Comparison of ENCODE assay signal across 1 cellular context in the genomic region with DNA sequence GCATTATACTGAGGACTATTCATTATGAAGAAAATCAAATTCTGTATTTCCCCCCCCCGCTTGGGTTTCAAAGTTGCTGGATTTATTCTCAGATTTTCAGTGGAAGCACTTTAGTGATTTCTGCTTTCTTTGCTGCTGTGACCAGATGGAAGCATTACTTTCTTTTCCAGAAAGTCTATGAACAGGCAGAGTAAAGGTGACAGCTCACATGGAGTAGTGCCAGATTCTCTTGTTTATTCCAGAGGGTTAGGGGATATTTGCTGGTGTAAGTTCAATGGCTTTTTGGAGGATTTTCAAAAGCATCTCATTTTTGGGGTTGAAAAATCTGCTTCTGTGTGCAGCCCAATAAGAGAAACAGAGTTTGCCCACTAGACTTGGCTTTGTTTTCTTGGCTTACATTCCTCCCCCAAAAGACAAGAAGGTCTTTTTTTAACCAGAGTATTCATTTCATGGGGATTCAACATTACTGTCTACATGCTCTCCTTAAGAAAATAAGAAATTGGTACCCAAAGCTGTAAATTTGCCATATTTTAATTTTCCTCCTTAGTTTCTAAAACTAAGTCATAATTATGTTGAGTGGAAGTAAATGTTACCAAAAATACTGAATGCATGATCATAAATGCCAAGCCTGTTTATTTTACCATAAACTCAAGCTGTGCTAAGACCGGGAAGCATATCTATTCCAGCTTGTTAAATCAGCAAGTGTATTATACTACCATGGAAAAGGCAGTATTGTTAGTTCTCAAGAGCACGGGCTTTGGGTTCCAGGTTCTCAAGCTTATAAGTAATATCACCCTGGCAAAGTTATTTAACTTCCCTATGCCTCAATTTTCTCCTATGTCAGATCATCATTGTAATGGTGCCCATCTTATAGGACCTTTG.
TF ChIP-seq lines count a peak whose summit lies in the region.

No MANE protein-coding gene starts in this region.

TF ChIP-seq in HepG2, 621 proteins besides CTCF, POLR2A, EP300 and RAD21 (continued from another document):
- TF ChIP-seq, protein P1, sequence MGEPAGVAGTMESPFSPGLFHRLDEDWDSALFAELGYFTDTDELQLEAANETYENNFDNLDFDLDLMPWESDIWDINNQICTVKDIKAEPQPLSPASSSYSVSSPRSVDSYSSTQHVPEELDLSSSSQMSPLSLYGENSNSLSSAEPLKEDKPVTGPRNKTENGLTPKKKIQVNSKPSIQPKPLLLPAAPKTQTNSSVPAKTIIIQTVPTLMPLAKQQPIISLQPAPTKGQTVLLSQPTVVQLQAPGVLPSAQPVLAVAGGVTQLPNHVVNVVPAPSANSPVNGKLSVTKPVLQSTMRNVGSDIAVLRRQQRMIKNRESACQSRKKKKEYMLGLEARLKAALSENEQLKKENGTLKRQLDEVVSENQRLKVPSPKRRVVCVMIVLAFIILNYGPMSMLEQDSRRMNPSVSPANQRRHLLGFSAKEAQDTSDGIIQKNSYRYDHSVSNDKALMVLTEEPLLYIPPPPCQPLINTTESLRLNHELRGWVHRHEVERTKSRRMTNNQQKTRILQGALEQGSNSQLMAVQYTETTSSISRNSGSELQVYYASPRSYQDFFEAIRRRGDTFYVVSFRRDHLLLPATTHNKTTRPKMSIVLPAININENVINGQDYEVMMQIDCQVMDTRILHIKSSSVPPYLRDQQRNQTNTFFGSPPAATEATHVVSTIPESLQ (CRISPR knock-in tag; conservative IDR thresholded peaks at IDR 0.05) = no peak
- TF ChIP-seq, protein P2, sequence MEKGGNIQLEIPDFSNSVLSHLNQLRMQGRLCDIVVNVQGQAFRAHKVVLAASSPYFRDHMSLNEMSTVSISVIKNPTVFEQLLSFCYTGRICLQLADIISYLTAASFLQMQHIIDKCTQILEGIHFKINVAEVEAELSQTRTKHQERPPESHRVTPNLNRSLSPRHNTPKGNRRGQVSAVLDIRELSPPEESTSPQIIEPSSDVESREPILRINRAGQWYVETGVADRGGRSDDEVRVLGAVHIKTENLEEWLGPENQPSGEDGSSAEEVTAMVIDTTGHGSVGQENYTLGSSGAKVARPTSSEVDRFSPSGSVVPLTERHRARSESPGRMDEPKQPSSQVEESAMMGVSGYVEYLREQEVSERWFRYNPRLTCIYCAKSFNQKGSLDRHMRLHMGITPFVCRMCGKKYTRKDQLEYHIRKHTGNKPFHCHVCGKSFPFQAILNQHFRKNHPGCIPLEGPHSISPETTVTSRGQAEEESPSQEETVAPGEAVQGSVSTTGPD (CRISPR knock-in tag; IDR thresholded peaks at IDR 0.05) = no peak
- no peak for TF ChIP-seq ZNF552 (CRISPR knock-in tag; IDR thresholded peaks at IDR 0.05; ENCODE audit: borderline replicate concordance)
- TF ChIP-seq HIVEP1 (CRISPR knock-in tag; IDR thresholded peaks at IDR 0.05) = no peak
